In the genomic region with DNA sequence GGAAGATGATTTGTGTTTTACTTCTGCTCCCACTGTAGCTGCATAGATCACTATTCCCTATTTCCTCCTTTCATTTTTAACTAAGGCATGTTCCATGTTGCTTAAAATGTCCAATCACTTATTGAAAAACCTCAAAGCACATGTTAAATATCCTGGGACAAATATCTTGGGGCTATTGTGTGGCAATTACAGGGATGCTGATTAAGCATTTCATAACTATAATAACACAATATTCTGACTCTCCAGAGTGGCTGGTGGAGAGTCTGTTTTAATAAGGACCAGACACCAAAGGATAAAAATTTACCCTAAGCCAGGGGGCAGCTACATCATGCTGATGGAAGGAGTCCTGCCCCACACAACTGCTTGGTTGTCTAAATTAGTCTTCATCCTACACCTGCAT, we compare ENCODE assay signal across 31 cellular contexts. TPM values are rescaled to one million over a fixed set of nuclear protein-coding genes. Genes with fewer than 3 reads are reported as not detected.
DNase-seq lines count a peak whose midpoint lies in the region; ATAC-seq and TF ChIP-seq lines count a peak whose summit lies in the region.
"Had no signal": no experiment of that assay in that cellular context is flagged by ENCODE, and none has a peak within 500 bp of the region (broad histone marks: within the 10 kb centered on the region; RNA-seq: fewer than 3 reads in every experiment).

No MANE protein-coding gene starts in this region.

- no peak overlapping the region for H3K4me3 Mint-ChIP-seq in activated T-cell treated with anti-CD3 and anti-CD28 coated beads, Interleukin-2, amount 50 U/mL, for 24 hours
- no peak overlapping the region for H3K4me3 Mint-ChIP-seq in CD8-positive, alpha-beta T cell
- peak overlapping the region; percentile 63 for H3K4me3 Mint-ChIP-seq in activated T-helper 17 cell treated with anti-CD3 and anti-CD28 coated beads, Interleukin-2, amount 50 U/mL, for 72 hours
- H3K4me3 Mint-ChIP-seq in immature natural killer cell = peak overlapping the region in 1 of 5 donors; percentile 20
- H3K4me3 Mint-ChIP-seq: activated B cell treated with CpG ODN at 0.5 μM for 24 hours; B cell; dendritic cell treated with granulocyte-macrophage colony-stimulating factor and Interleukin-4, amounts not matched to agents 40 ng/mL and 50 ng/mL, for 4 days; endodermal cell; neural crest cell; T-cell had no signal

- no peaks in the 10 kb centered on the region for H3K27me3 Mint-ChIP-seq in activated T-cell treated with anti-CD3 and anti-CD28 coated beads, Interleukin-2, amount 50 U/mL, for 24 hours
- no peaks in the 10 kb centered on the region for H3K27me3 Mint-ChIP-seq in CD8-positive, alpha-beta T cell (ENCODE audit: low read depth)
- H3K27me3 Mint-ChIP-seq in activated T-helper 17 cell treated with anti-CD3 and anti-CD28 coated beads, Interleukin-2, amount 50 U/mL, for 72 hours = no peaks in the 10 kb centered on the region
- peaks cover 0 to 6% (median 2%) of the 10 kb centered on the region in 3 donors for H3K27me3 Mint-ChIP-seq in immature natural killer cell (ENCODE audit: low read depth in 3 of 3)
- H3K27me3 Mint-ChIP-seq: activated B cell treated with CpG ODN at 0.5 μM for 24 hours; B cell; dendritic cell treated with granulocyte-macrophage colony-stimulating factor and Interleukin-4, amounts not matched to agents 40 ng/mL and 50 ng/mL, for 4 days; T-cell had no signal

- no peak for DNase-seq in activated T-cell treated with anti-CD3 and anti-CD28 coated beads, Interleukin-2, amount 50 U/mL, for 24 hours
- DNase-seq in activated T-cell treated with anti-CD3 and anti-CD28 coated beads, Interleukin-2, amount 50 U/mL, for 1 hour = no peak
- no peak for DNase-seq in CD8-positive, alpha-beta T cell
- DNase-seq in immature natural killer cell (no peak), NCI-H2227 (lab: John Stamatoyannopoulos, UW; ENCODE audit: unreplicated experiment) (no peak), heart left ventricle (no peak)
- DNase-seq: activated B cell treated with CpG ODN at 0.5 μM for 24 hours; activated CD4-positive, alpha-beta T cell treated with anti-CD3 and anti-CD28 coated beads, Interleukin-2, amount 50 U/mL, for 48 hours; activated T-cell treated with anti-CD3 and anti-CD28 coated beads for 4 hours; EL; endodermal cell; foreskin keratinocyte; GOT3; KBM-7; left ventricle myocardium superior; MG63; NCI-H1105 treated with DMSO at 0.1 percent for 48 hours; NCI-H187 treated with DMSO at 0.1 percent for 48 hours; NCI-H2171 treated with DMSO at 0.1 percent for 48 hours; NCI-H510A treated with DMSO at 0.1 percent for 48 hours; small intestine; stimulated activated naive CD4-positive, alpha-beta T cell treated with Interleukin-2 at 50 U/mL for 16 hours; T-cell had no signal

- H3K27ac ChIP-seq in CD8-positive, alpha-beta T cell (ENCODE audit: low read depth, low read length) = no peak overlapping the region
- peak overlapping the region in 1 of 12 donors; percentile 72 for H3K27ac ChIP-seq in heart left ventricle
- H3K27ac ChIP-seq: foreskin keratinocyte, parathyroid adenoma, SJSA1, thoracic aorta had no signal

- no peaks in the 10 kb centered on the region for H3K9me3 Mint-ChIP-seq in activated T-cell treated with anti-CD3 and anti-CD28 coated beads, Interleukin-2, amount 50 U/mL, for 24 hours
- H3K9me3 Mint-ChIP-seq in CD8-positive, alpha-beta T cell = no peaks in the 10 kb centered on the region
- H3K9me3 Mint-ChIP-seq in activated T-helper 17 cell treated with anti-CD3 and anti-CD28 coated beads, Interleukin-2, amount 50 U/mL, for 72 hours = no peaks in the 10 kb centered on the region
- H3K9me3 Mint-ChIP-seq in immature natural killer cell = no peaks in the 10 kb centered on the region
- H3K9me3 Mint-ChIP-seq: activated B cell treated with CpG ODN at 0.5 μM for 24 hours; dendritic cell treated with granulocyte-macrophage colony-stimulating factor and Interleukin-4, amounts not matched to agents 40 ng/mL and 50 ng/mL, for 4 days; endodermal cell; neural crest cell; T-cell had no signal

- peaks cover 82% of the 10 kb centered on the region for H3K4me1 Mint-ChIP-seq in activated T-cell treated with anti-CD3 and anti-CD28 coated beads, Interleukin-2, amount 50 U/mL, for 24 hours (ENCODE audit: low read depth)
- H3K4me1 Mint-ChIP-seq in CD8-positive, alpha-beta T cell (ENCODE audit: low read depth) = peaks cover 50% of the 10 kb centered on the region
- H3K4me1 Mint-ChIP-seq in activated T-helper 17 cell treated with anti-CD3 and anti-CD28 coated beads, Interleukin-2, amount 50 U/mL, for 72 hours = peaks cover 44% of the 10 kb centered on the region
- peaks cover 69 to 91% of the 10 kb centered on the region in 2 donors for H3K4me1 Mint-ChIP-seq in immature natural killer cell
- H3K4me1 Mint-ChIP-seq: endodermal cell, neural crest cell had no signal

- intact Hi-C loops in CD8-positive, alpha-beta T cell (cut with DNase I, micrococcal nuclease) = no loop called here
- intact Hi-C loops in heart left ventricle (cut with DNase I) = no loop called here

- ATAC-seq in CD8-positive, alpha-beta T cell = no peak
- ATAC-seq in activated T-helper 17 cell treated with anti-CD3 and anti-CD28 coated beads, Interleukin-2, amount 50 U/mL, for 72 hours (replicated peaks) = no peak
- no peak for ATAC-seq in GM18505 (IDR thresholded peaks at IDR 0.05; ENCODE audit: unreplicated experiment)
- ATAC-seq in heart left ventricle = no peak
- ATAC-seq: foreskin keratinocyte, left ventricle myocardium superior, T-cell had no signal

- no peak for TF ChIP-seq POLR2A in GM18505 (IDR thresholded peaks at IDR 0.05; ENCODE audit: borderline replicate concordance, extremely low read depth, insufficient read depth, insufficient read length)
- no peak for TF ChIP-seq POLR2A in heart left ventricle (IDR thresholded peaks at IDR 0.05)

- H3K9me3 ChIP-seq in CD8-positive, alpha-beta T cell (ENCODE audit: low read length) = no peaks in the 10 kb centered on the region
- H3K9me3 ChIP-seq in heart left ventricle = no peaks in the 10 kb centered on the region
- H3K9me3 ChIP-seq: MG63, SJSA1, thoracic aorta had no signal

- H3K27ac Mint-ChIP-seq in activated T-cell treated with anti-CD3 and anti-CD28 coated beads, Interleukin-2, amount 50 U/mL, for 24 hours = peak overlapping the region; percentile 73
- H3K27ac Mint-ChIP-seq in CD8-positive, alpha-beta T cell = peak overlapping the region; percentile 30
- peak overlapping the region; percentile 90 for H3K27ac Mint-ChIP-seq in activated T-helper 17 cell treated with anti-CD3 and anti-CD28 coated beads, Interleukin-2, amount 50 U/mL, for 72 hours
- peak overlapping the region in 4 of 6 donors; percentile 74 to 84 (median 78) for H3K27ac Mint-ChIP-seq in immature natural killer cell
- H3K27ac Mint-ChIP-seq: activated B cell treated with CpG ODN at 0.5 μM for 24 hours; B cell; dendritic cell treated with granulocyte-macrophage colony-stimulating factor and Interleukin-4, amounts not matched to agents 40 ng/mL and 50 ng/mL, for 4 days; endodermal cell; T-cell had no signal

- H3K36me3 ChIP-seq in CD8-positive, alpha-beta T cell (ENCODE audit: insufficient read depth, low read length) = no peaks in the 10 kb centered on the region
- H3K36me3 ChIP-seq in heart left ventricle = no peaks in the 10 kb centered on the region
- H3K36me3 ChIP-seq: MG63, SJSA1, thoracic aorta had no signal

- H3K36me3 Mint-ChIP-seq in activated T-cell treated with anti-CD3 and anti-CD28 coated beads, Interleukin-2, amount 50 U/mL, for 24 hours (ENCODE audit: low read depth) = no peaks in the 10 kb centered on the region
- no peaks in the 10 kb centered on the region for H3K36me3 Mint-ChIP-seq in CD8-positive, alpha-beta T cell
- H3K36me3 Mint-ChIP-seq in activated T-helper 17 cell treated with anti-CD3 and anti-CD28 coated beads, Interleukin-2, amount 50 U/mL, for 72 hours (ENCODE audit: low read depth) = peaks cover 6% of the 10 kb centered on the region
- H3K36me3 Mint-ChIP-seq in immature natural killer cell = no peaks in the 10 kb centered on the region
- H3K36me3 Mint-ChIP-seq: T-cell had no signal

- no peak overlapping the region for H3K4me3 ChIP-seq in CD8-positive, alpha-beta T cell (ENCODE audit: low read depth, low read length)
- no peak overlapping the region for H3K4me3 ChIP-seq in heart left ventricle
- H3K4me3 ChIP-seq: MG63, SJSA1, thoracic aorta had no signal

- H3K27me3 ChIP-seq in CD8-positive, alpha-beta T cell (ENCODE audit: insufficient read depth, low read length) = no peaks in the 10 kb centered on the region
- no peaks in the 10 kb centered on the region for H3K27me3 ChIP-seq in heart left ventricle
- H3K27me3 ChIP-seq: foreskin keratinocyte, SJSA1 had no signal

- TF ChIP-seq CTCF in CD8-positive, alpha-beta T cell (IDR thresholded peaks at IDR 0.05) = no peak
- no peak for TF ChIP-seq CTCF in heart left ventricle (IDR thresholded peaks at IDR 0.05)

- CTCF ChIA-PET in CD8-positive, alpha-beta T cell (lab: Charles Lee) = interaction anchor here (1.4 to 1.7 kb wide), 2 partner anchors 9 to 97 kb away, joined by 3 to 13 read pairs; a partner anchor contains a TSS

- POLR2A ChIA-PET in CD8-positive, alpha-beta T cell (lab: Charles Lee) = interaction anchor here (1.8 kb wide), 1 partner anchor 48 kb away, joined by 3 read pairs; no protein-coding TSS in a partner anchor

- H3K4me1 ChIP-seq in CD8-positive, alpha-beta T cell (ENCODE audit: insufficient read depth, low read length) = peaks cover 17% of the 10 kb centered on the region
- peaks cover 0 to 43% (median 0%) of the 10 kb centered on the region in 12 donors for H3K4me1 ChIP-seq in heart left ventricle
- H3K4me1 ChIP-seq: foreskin keratinocyte, parathyroid adenoma, SJSA1 had no signal

RNA-seq across cellular contexts. Expression of a gene that starts 8.5 kb away (rescaled TPM):
- 10 to 100 TPM; 34.1 to 38.7 TPM for total RNA-seq in CD8-positive, alpha-beta T cell
- total RNA-seq in activated T-helper 17 cell treated with anti-CD3 and anti-CD28 coated beads, Interleukin-2, amount 50 U/mL, for 72 hours = 10 to 100 TPM; 19.8 to 41.2 TPM
- polyA plus RNA-seq in immature natural killer cell = 10 to 100 TPM; 21.8 to 39.3 (median 27.7) TPM
- 10 to 100 TPM in 6 of 9 donors, 1 to 10 TPM in 3; 6.9 to 22.5 (median 12.0) TPM for total RNA-seq in heart left ventricle
- 1 to 10 TPM; 3.4 to 4.0 TPM for polyA plus RNA-seq in heart left ventricle

Comparison
In these comparisons a context has a peak if more than half of its experiments do, and no peak if none do; other contexts are left out.
1. H3K27ac Mint-ChIP-seq: peak in every context shown above with its lines; median percentile 90 in activated T-helper 17 cell treated with anti-CD3 and anti-CD28 coated beads, Interleukin-2, amount 50 U/mL, for 72 hours; 78 in immature natural killer cell; 73 in activated T-cell treated with anti-CD3 and anti-CD28 coated beads, Interleukin-2, amount 50 U/mL, for 24 hours; 30 in CD8-positive, alpha-beta T cell.